Comparison of ENCODE assay signal across 11 cellular contexts in genomic region chr1:221714227-221715116, GRCh38. TPM values are rescaled to one million over a fixed set of nuclear protein-coding genes. Genes with fewer than 3 reads are reported as not detected.
A peak's percentile ranks its signal among the peaks of the same experiment; 100 is the strongest.
DNase-seq lines count a peak whose midpoint lies in the region; ATAC-seq, FAIRE-seq and TF ChIP-seq lines count a peak whose summit lies in the region.
"Had no signal": no experiment of that assay in that cellular context is flagged by ENCODE, and none has a peak within 500 bp of the region (broad histone marks: within the 10 kb centered on the region; RNA-seq: fewer than 3 reads in every experiment).

No MANE protein-coding gene starts in this region.

- CTCF ChIA-PET in activated CD8-positive, alpha-beta T cell treated with anti-CD3 and anti-CD28 coated beads for 36 hours (lab: Charles Lee): interaction anchor here (1.3 kb wide), 1 partner anchor 11 kb away, joined by 3 read pairs; no protein-coding TSS in a partner anchor

- no peak overlapping the region for H2BK15ac ChIP-seq in mesendoderm (replicated peaks; ENCODE audit: low read depth)

- TF ChIP-seq CTCF in C4-2B (conservative IDR thresholded peaks at IDR 0.05): no peak
- no peak for TF ChIP-seq CTCF in Loucy (conservative IDR thresholded peaks at IDR 0.05; ENCODE audit: low read length)
- TF ChIP-seq CTCF in activated CD8-positive, alpha-beta T cell treated with anti-CD3 and anti-CD28 coated beads for 36 hours (IDR thresholded peaks at IDR 0.05): no peak

- no peak overlapping the region for H2AK5ac ChIP-seq in mesendoderm (ENCODE audit: low read length)

- H3K4me3 Mint-ChIP-seq in activated CD8-positive, alpha-beta T cell treated with anti-CD3 and anti-CD28 coated beads for 36 hours: no peak overlapping the region

- H3K4ac ChIP-seq in mesendoderm (ENCODE audit: low read depth, low read length): no peak overlapping the region

- H2BK5ac ChIP-seq in mesendoderm (ENCODE audit: low read length): no peak overlapping the region

- H3K9me3 Mint-ChIP-seq in activated CD8-positive, alpha-beta T cell treated with anti-CD3 and anti-CD28 coated beads for 36 hours: peaks cover 5% of the 10 kb centered on the region

- H4K8ac ChIP-seq in mesendoderm (ENCODE audit: low read depth, low read length): no peak overlapping the region

- no peaks in the 10 kb centered on the region for H3K27me3 Mint-ChIP-seq in activated CD8-positive, alpha-beta T cell treated with anti-CD3 and anti-CD28 coated beads for 36 hours

- WGBS in mesendoderm (ENCODE audit: extremely low coverage, insufficient coverage, low lambda C conversion rate): no CpG with 5 or more reads among the region's 16 CpGs

- H3K36me3 Mint-ChIP-seq in activated CD8-positive, alpha-beta T cell treated with anti-CD3 and anti-CD28 coated beads for 36 hours (ENCODE audit: low read depth): peaks cover 26% of the 10 kb centered on the region

- H4K20me1 ChIP-seq in Loucy (ENCODE audit: insufficient read depth, low read length, poor library complexity, severe bottlenecking): peaks cover 26% of the 10 kb centered on the region

- peak overlapping the region; percentile 73 for H3K4me2 ChIP-seq in Loucy (ENCODE audit: low read depth, low read length, poor library complexity, severe bottlenecking)
- no peak overlapping the region for H3K4me2 ChIP-seq in mesendoderm (ENCODE audit: low read length)

- intact Hi-C loops in activated CD8-positive, alpha-beta T cell treated with anti-CD3 and anti-CD28 coated beads for 36 hours (cut with micrococcal nuclease): loop anchor here (10.0 kb wide), 1 partner anchor 270 kb away; no protein-coding TSS in a partner anchor

- FAIRE-seq in frontal cortex (lab: Jason Lieb, UNC): no peak

- H3K79me1 ChIP-seq in mesendoderm (ENCODE audit: low read length): peaks cover 13% of the 10 kb centered on the region

- POLR2A ChIA-PET in activated CD8-positive, alpha-beta T cell treated with anti-CD3 and anti-CD28 coated beads for 36 hours (lab: Charles Lee): interaction anchor here (0.8 to 8.2 kb wide), 4 partner anchors 11 to 28 kb away, joined by 3 to 52 read pairs (median 4); partner anchors contain the start of gene DUSP10

- peaks cover 9% of the 10 kb centered on the region; the same call in 1 of the 2 replicates for H3F3A ChIP-seq in Loucy (ENCODE audit: low read depth)

- H3K27me3 ChIP-seq in Loucy (ENCODE audit: insufficient read depth, low read length, poor library complexity, severe bottlenecking) (no peaks in the 10 kb centered on the region), mesendoderm (ENCODE audit: insufficient read depth, low read length, poor library complexity) (no peaks in the 10 kb centered on the region)

- H2AFZ ChIP-seq in Loucy (ENCODE audit: low read length): no peak overlapping the region

- H3K9ac ChIP-seq in Loucy (ENCODE audit: low read depth, low read length, poor library complexity, severe bottlenecking) (peak overlapping the region; percentile 74), mesendoderm (ENCODE audit: low read length) (no peak overlapping the region)

- H3K23ac ChIP-seq in mesendoderm (ENCODE audit: low read length): no peak overlapping the region

- H2BK120ac ChIP-seq in mesendoderm (ENCODE audit: low read depth, low read length): no peak overlapping the region

- H3K4me1 ChIP-seq in Loucy (ENCODE audit: insufficient read depth, low read length, poor library complexity, severe bottlenecking) (peaks cover 95% of the 10 kb centered on the region), mesendoderm (ENCODE audit: control insufficient read depth, low read depth, low read length) (peaks cover 20% of the 10 kb centered on the region)

- peak overlapping the region; percentile 21 for H3K27ac Mint-ChIP-seq in activated CD8-positive, alpha-beta T cell treated with anti-CD3 and anti-CD28 coated beads for 36 hours

- H3K79me2 ChIP-seq in Loucy (ENCODE audit: insufficient read depth, low read length) (peaks cover 95% of the 10 kb centered on the region), mesendoderm (ENCODE audit: control insufficient read depth, insufficient read depth, low read length) (peaks cover 5% of the 10 kb centered on the region)

- peaks cover 60% of the 10 kb centered on the region for H3K4me1 Mint-ChIP-seq in activated CD8-positive, alpha-beta T cell treated with anti-CD3 and anti-CD28 coated beads for 36 hours (ENCODE audit: low read depth)

- peaks cover 45% of the 10 kb centered on the region for H3K36me3 ChIP-seq in Loucy (ENCODE audit: insufficient read depth, low read length)
- H3K36me3 ChIP-seq in mesendoderm (ENCODE audit: control insufficient read depth, insufficient read depth, low read length): no peaks in the 10 kb centered on the region
- H3K36me3 ChIP-seq: left ventricle myocardium inferior, thoracic aorta had no signal

- DNase-seq in activated CD8-positive, alpha-beta T cell treated with anti-CD3 and anti-CD28 coated beads for 36 hours: no peak
- DNase-seq in mesendoderm (peak; percentile 68), NCI-H2107 (lab: John Stamatoyannopoulos, UW) (no peak), frontal cortex (ENCODE audit: low spot score in 2 of 2) (no peak)
- DNase-seq: activated naive CD4-positive, alpha-beta T cell treated with Interleukin-2 at 50 U/mL for 16 hours; left ventricle myocardium inferior had no signal

- no peaks in the 10 kb centered on the region for H3K9me3 ChIP-seq in Loucy (ENCODE audit: insufficient read depth, low read depth, low read length)
- H3K9me3 ChIP-seq: left ventricle myocardium inferior, thoracic aorta had no signal

- H3K18ac ChIP-seq in mesendoderm (ENCODE audit: low read length): no peak overlapping the region

- H3K9me2 ChIP-seq in Loucy (replicated peaks; ENCODE audit: low read depth, low read length): no peaks in the 10 kb centered on the region

- no peak for ATAC-seq in activated CD8-positive, alpha-beta T cell treated with anti-CD3 and anti-CD28 coated beads for 36 hours
- ATAC-seq in GM19467 (IDR thresholded peaks at IDR 0.05; ENCODE audit: unreplicated experiment) (no peak), HG02588 (IDR thresholded peaks at IDR 0.05; ENCODE audit: unreplicated experiment) (no peak)

- H3K4me3 ChIP-seq in Loucy (ENCODE audit: low read length, poor library complexity, severe bottlenecking): peak overlapping the region; percentile 68
- no peak overlapping the region for H3K4me3 ChIP-seq in mesendoderm (ENCODE audit: low read length)
- H3K4me3 ChIP-seq: left ventricle myocardium inferior, thoracic aorta had no signal

- no peak overlapping the region for H4K5ac ChIP-seq in mesendoderm (ENCODE audit: low read length)

- H3K27ac ChIP-seq in C4-2B: peak overlapping the region; percentile 4; the same call in 1 of the 2 replicates
- H3K27ac ChIP-seq in mesendoderm (ENCODE audit: low read depth, low read length): peak overlapping the region; percentile 67
- H3K27ac ChIP-seq: left ventricle myocardium inferior, thoracic aorta had no signal

- no peak overlapping the region for H3K56ac ChIP-seq in mesendoderm (ENCODE audit: low read length)

RNA-seq across cellular contexts. Expression of gene DUSP10, which starts 27.4 kb away (rescaled TPM):
- total RNA-seq in activated CD8-positive, alpha-beta T cell treated with anti-CD3 and anti-CD28 coated beads for 36 hours: 10 to 100 TPM; 10.8 to 12.9 TPM
- 9.1 TPM for polyA plus RNA-seq in mesendoderm (2013, experiment 1 of 2)
- polyA plus RNA-seq in mesendoderm (2013, experiment 2 of 2): 10.0 TPM
- 6.9 TPM for total RNA-seq in frontal cortex
